Comparison of ENCODE assay signal across 12 cellular contexts in genomic region chr19:5957132-5957531, GRCh38. TPM values are rescaled to one million over a fixed set of nuclear protein-coding genes. Genes with fewer than 3 reads are reported as not detected.
DNase-seq lines count a peak whose midpoint lies in the region; ATAC-seq and TF ChIP-seq lines count a peak whose summit lies in the region.
"Had no signal": no experiment of that assay in that cellular context is flagged by ENCODE, and none has a peak within 500 bp of the region (broad histone marks: within the 10 kb centered on the region; RNA-seq: fewer than 3 reads in every experiment).

No MANE protein-coding gene starts in this region.

- no peak overlapping the region for H3K4me3 ChIP-seq in mucosa of stomach (ENCODE audit: low read length)
- H3K4me3 ChIP-seq in PC-3 (ENCODE audit: low read length): no peak overlapping the region
- H3K4me3 ChIP-seq: smooth muscle cell had no signal

- peaks cover 68% of the 10 kb centered on the region for H3K4me1 Mint-ChIP-seq in HFFc6 (ENCODE audit: low read depth)
- peaks cover 84% of the 10 kb centered on the region for H3K4me1 Mint-ChIP-seq in activated naive CD8-positive, alpha-beta T cell treated with anti-CD3 and anti-CD28 coated beads for 36 hours

- BruUV-seq in PC-3 (replicated peaks; lab: Mats Ljungman, UMichigan): no TSS peak

- peaks cover 1% of the 10 kb centered on the region for H3K27me3 Mint-ChIP-seq in HFFc6 (ENCODE audit: insufficient read depth)
- H3K27me3 Mint-ChIP-seq in activated naive CD8-positive, alpha-beta T cell treated with anti-CD3 and anti-CD28 coated beads for 36 hours: no peaks in the 10 kb centered on the region

- peaks cover 5% of the 10 kb centered on the region; the same call in 1 of the 2 replicates for H3K36me3 Mint-ChIP-seq in HFFc6 (ENCODE audit: low read depth)
- H3K36me3 Mint-ChIP-seq in activated naive CD8-positive, alpha-beta T cell treated with anti-CD3 and anti-CD28 coated beads for 36 hours: peaks cover 36% of the 10 kb centered on the region

- H3K79me2 ChIP-seq in PC-3 (ENCODE audit: low read length): peaks cover 100% of the 10 kb centered on the region

- no peak overlapping the region for H3K4me3 Mint-ChIP-seq in HFFc6
- no peak overlapping the region for H3K4me3 Mint-ChIP-seq in activated naive CD8-positive, alpha-beta T cell treated with anti-CD3 and anti-CD28 coated beads for 36 hours

- H4K20me1 ChIP-seq in PC-3 (ENCODE audit: low read length): peaks cover 84% of the 10 kb centered on the region

- ATAC-seq in HG03159 (IDR thresholded peaks at IDR 0.05; ENCODE audit: unreplicated experiment): no peak
- no peak for ATAC-seq in PC-3
- ATAC-seq: HCT116 had no signal

- CTCF ChIA-PET in PC-3 (lab: Charles Lee): interaction anchor here (1.0 kb wide), 1 partner anchor 11 kb away, joined by 4 read pairs; no protein-coding TSS in a partner anchor

- DNase-seq in DMS153 treated with DMSO at 0.1 percent for 48 hours (lab: John Stamatoyannopoulos, UW; ENCODE audit: unreplicated experiment): peak; percentile 62
- peak; percentile 32 for DNase-seq in HFFc6
- no peak for DNase-seq in activated naive CD8-positive, alpha-beta T cell treated with anti-CD3 and anti-CD28 coated beads for 36 hours
- DNase-seq in PC-3: no peak
- DNase-seq in iPS-NIHi11 (ENCODE audit: low spot score): no peak
- DNase-seq: activated CD8-positive, alpha-beta memory T cell treated with anti-CD3 and anti-CD28 coated beads, Interleukin-2, amount 50 U/mL, for 48 hours; MV-4-11 had no signal

- no peaks in the 10 kb centered on the region for H3K36me3 ChIP-seq in mucosa of stomach (ENCODE audit: control insufficient read depth, insufficient read depth, low read length)
- H3K36me3 ChIP-seq in PC-3 (ENCODE audit: low read depth, low read length): peaks cover 4% of the 10 kb centered on the region; the same call in 1 of the 2 replicates

- H2AFZ ChIP-seq in PC-3 (ENCODE audit: low read length): no peak overlapping the region

- no peaks in the 10 kb centered on the region for H3F3A ChIP-seq in PC-3 (ENCODE audit: low read length, unreplicated experiment)

- H3K27ac ChIP-seq in PC-3 (ENCODE audit: low read length): no peak overlapping the region

- no peaks in the 10 kb centered on the region for H3K9me2 ChIP-seq in PC-3 (replicated peaks; ENCODE audit: low read length)

- intact Hi-C loops in PC-3 (cut with micrococcal nuclease): no loop called here

- H3K27me3 ChIP-seq in mucosa of stomach (ENCODE audit: control insufficient read depth, insufficient read depth, low read length): no peaks in the 10 kb centered on the region
- no peaks in the 10 kb centered on the region for H3K27me3 ChIP-seq in PC-3 (ENCODE audit: low read length)

- H3K4me2 ChIP-seq in PC-3 (ENCODE audit: low read length): no peak overlapping the region
- H3K4me2 ChIP-seq: smooth muscle cell had no signal

- H3K9ac ChIP-seq in mucosa of stomach (ENCODE audit: low read length) (peak overlapping the region; percentile 10), PC-3 (ENCODE audit: low read length) (no peak overlapping the region)

- H3K9me3 ChIP-seq in mucosa of stomach (ENCODE audit: control insufficient read depth, low read length) (no peaks in the 10 kb centered on the region), PC-3 (ENCODE audit: low read length) (no peaks in the 10 kb centered on the region)

- peaks cover 83% of the 10 kb centered on the region for H3K4me1 ChIP-seq in mucosa of stomach (ENCODE audit: control insufficient read depth, insufficient read depth, low read length)
- H3K4me1 ChIP-seq in PC-3 (ENCODE audit: insufficient read depth, low read length): peaks cover 6% of the 10 kb centered on the region

- TF ChIP-seq CTCF in HFFc6 (IDR thresholded peaks at IDR 0.05): no peak
- no peak for TF ChIP-seq CTCF in PC-3 (conservative IDR thresholded peaks at IDR 0.05; ENCODE audit: low read depth, low read length)

- H3K27ac Mint-ChIP-seq in HFFc6: no peak overlapping the region
- H3K27ac Mint-ChIP-seq in activated naive CD8-positive, alpha-beta T cell treated with anti-CD3 and anti-CD28 coated beads for 36 hours: peak overlapping the region; percentile 30

- no peaks in the 10 kb centered on the region for H3K9me3 Mint-ChIP-seq in HFFc6
- H3K9me3 Mint-ChIP-seq in activated naive CD8-positive, alpha-beta T cell treated with anti-CD3 and anti-CD28 coated beads for 36 hours: peaks cover 1% of the 10 kb centered on the region
- H3K9me3 Mint-ChIP-seq: neural crest cell had no signal

- POLR2A ChIA-PET in PC-3 (lab: Charles Lee; ENCODE audit: unreplicated experiment): no interaction called here

RNA-seq across cellular contexts. Expression of gene RANBP3, which starts 20.8 kb away (rescaled TPM):
- 10 to 100 TPM; 57.6 to 80.9 (median 70.4) TPM for total RNA-seq in HFFc6 (2021; fragmentation: NEBNext Ultra II Directional; extraction: Animal tissue kit (Norgen Biotek cat#: 25700))
- total RNA-seq in activated naive CD8-positive, alpha-beta T cell treated with anti-CD3 and anti-CD28 coated beads for 36 hours: 100 to 1,000 TPM in 1 of 2 experiments, 10 to 100 TPM in 1; 94.0 to 109 TPM
- total RNA-seq in PC-3 (2014; rRNA removed): 114 and 153 TPM in 2 replicates

RNA-seq across cellular contexts. Expression of gene CAPS, which starts 43.1 kb away (rescaled TPM):
- 1 to 10 TPM; 2.2 to 2.7 (median 2.3) TPM for total RNA-seq in HFFc6 (2021; fragmentation: NEBNext Ultra II Directional; extraction: Animal tissue kit (Norgen Biotek cat#: 25700))
- 1 to 10 TPM; 1.9 to 2.6 TPM for total RNA-seq in activated naive CD8-positive, alpha-beta T cell treated with anti-CD3 and anti-CD28 coated beads for 36 hours
- 255 and 280 TPM in 2 replicates for total RNA-seq in PC-3 (2014; rRNA removed)

RNA-seq across cellular contexts. Expression of gene VMAC, which starts 52.5 kb away (rescaled TPM):
- total RNA-seq in HFFc6 (2021; fragmentation: NEBNext Ultra II Directional; extraction: Animal tissue kit (Norgen Biotek cat#: 25700)): 1 to 10 TPM; 1.8 to 2.4 (median 1.9) TPM
- 1 to 10 TPM; 1.4 to 1.9 TPM for total RNA-seq in activated naive CD8-positive, alpha-beta T cell treated with anti-CD3 and anti-CD28 coated beads for 36 hours
- total RNA-seq in PC-3 (2014; rRNA removed): 7.8 and 8.3 TPM in 2 replicates

RNA-seq across cellular contexts. Expression of gene NDUFA11, which starts 53.5 kb away (rescaled TPM):
- total RNA-seq in HFFc6 (2021; fragmentation: NEBNext Ultra II Directional; extraction: Animal tissue kit (Norgen Biotek cat#: 25700)): 100 to 1,000 TPM; 277 to 334 (median 300) TPM
- 100 to 1,000 TPM; 244 to 255 TPM for total RNA-seq in activated naive CD8-positive, alpha-beta T cell treated with anti-CD3 and anti-CD28 coated beads for 36 hours
- total RNA-seq in PC-3 (2014; rRNA removed): 556 and 669 TPM in 2 replicates

Comparison
In these comparisons a context has a peak if more than half of its experiments do, and no peak if none do; other contexts are left out.
1. DNase-seq: peak in DMS153 treated with DMSO at 0.1 percent for 48 hours (single experiment) and HFFc6 (single experiment); none in activated naive CD8-positive, alpha-beta T cell treated with anti-CD3 and anti-CD28 coated beads for 36 hours (single experiment), PC-3 (single experiment) and iPS-NIHi11 (single experiment).
2. RNA of gene CAPS, which starts 43.1 kb away (total RNA-seq): 255 to 280 TPM in PC-3; 1.9 to 2.6 TPM in activated naive CD8-positive, alpha-beta T cell treated with anti-CD3 and anti-CD28 coated beads for 36 hours and 2.2 to 2.7 TPM in HFFc6; every median in the first group is over 10 times any median in the second.